8 cellular contexts compared by ENCODE assay signal in the genomic region with DNA sequence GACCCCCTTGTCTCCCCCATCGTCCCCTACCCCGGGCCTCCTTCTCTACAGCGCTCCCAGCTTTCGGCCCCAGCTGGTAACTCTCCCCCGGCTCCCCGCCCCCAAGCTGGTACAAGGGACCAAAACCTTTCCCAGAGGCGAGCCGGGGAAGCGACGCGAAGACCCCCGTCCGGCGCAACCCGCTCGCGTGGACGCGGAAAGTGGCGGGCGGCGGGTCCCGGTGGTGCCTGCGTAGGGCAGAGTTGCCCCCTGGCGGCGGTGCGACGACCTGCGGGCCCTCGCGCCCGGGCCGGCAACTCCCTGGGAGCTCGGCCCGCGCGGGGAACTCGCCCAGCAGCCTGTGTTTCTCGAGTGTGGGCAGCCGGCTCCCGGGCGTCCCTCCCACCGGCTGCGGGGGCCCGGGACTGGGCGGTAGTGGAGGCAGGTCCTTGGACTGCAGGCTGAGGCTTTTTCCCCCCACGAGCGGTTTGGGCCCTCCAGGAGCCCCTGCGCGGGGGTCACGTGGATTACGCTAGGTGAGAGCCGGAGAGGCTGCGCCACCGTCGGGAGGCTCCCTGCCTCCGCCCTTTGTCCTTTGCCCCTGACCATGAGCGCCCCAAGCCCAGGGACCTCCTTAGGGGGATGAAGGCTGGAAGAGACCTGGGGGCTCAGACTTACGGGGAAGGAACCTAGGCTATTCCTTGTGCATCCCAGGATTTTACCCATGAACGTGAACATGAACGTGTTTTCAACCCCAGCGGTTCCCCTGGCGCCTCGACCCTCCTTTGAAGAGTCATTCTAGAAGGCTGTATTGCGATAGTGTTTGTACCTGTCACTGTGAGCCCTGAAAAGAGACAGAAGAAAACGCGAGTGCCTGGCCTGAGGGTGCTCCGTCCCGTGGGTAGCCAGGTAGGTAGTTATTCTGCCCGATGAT. TPM values are rescaled to one million over a fixed set of nuclear protein-coding genes. Genes with fewer than 3 reads are reported as not detected.
DNase-seq lines count a peak whose midpoint lies in the region; ATAC-seq and TF ChIP-seq lines count a peak whose summit lies in the region.

No MANE protein-coding gene starts in this region.

- TF ChIP-seq CTCF in fibroblast of lung (conservative IDR thresholded peaks at IDR 0.05 in 1 of 2, IDR thresholded peaks at IDR 0.05 in 1 of 2; ENCODE audit: low read depth in 1 of 2, low read length in 2 of 2) (peak; percentile 57 to 72), omental fat pad (IDR thresholded peaks at IDR 0.05) (peak in 2 of 3 donors; percentile 15 to 63), vagina (IDR thresholded peaks at IDR 0.05) (peak; percentile 52 to 58 (median 54))

- no peaks in the 10 kb centered on the region for H3K36me3 ChIP-seq in fibroblast of lung (ENCODE audit: control insufficient read depth, insufficient read depth, low read length)
- no peaks in the 10 kb centered on the region for H3K36me3 ChIP-seq in vagina

- TF ChIP-seq POLR2A in vagina (IDR thresholded peaks at IDR 0.05), result no peak

- H3K79me2 ChIP-seq in fibroblast of lung (ENCODE audit: control insufficient read depth, insufficient read depth, low read length), result peaks cover 9% of the 10 kb centered on the region

- H3K4me3 ChIP-seq in fibroblast of lung (replicated peaks in 1 of 4; ENCODE audit: control extremely low read depth in 1 of 4, insufficient read depth in 1 of 4, low read depth in 3 of 4, low read length in 4 of 4) (peak overlapping the region; percentile 34 to 64 (median 46)), vagina (peak overlapping the region in 1 of 2 donors; percentile 2)

- H3K4me2 ChIP-seq in fibroblast of lung (ENCODE audit: extremely low read depth, insufficient read depth, low read length), result peak overlapping the region; percentile 84

- no peak overlapping the region for H3K9ac ChIP-seq in fibroblast of lung (ENCODE audit: insufficient read depth, low read length)

- no peak overlapping the region for H2AFZ ChIP-seq in fibroblast of lung (ENCODE audit: low read length)

- intact Hi-C loops in vagina (cut with DNase I), result loop anchor here (5.0 kb wide), 1 partner anchor 244 kb away; no protein-coding TSS in a partner anchor

- H3K9me3 ChIP-seq in fibroblast of lung (ENCODE audit: control insufficient read depth, insufficient read depth, low read depth, low read length) (no peaks in the 10 kb centered on the region), vagina (no peaks in the 10 kb centered on the region)

- peaks cover 16% of the 10 kb centered on the region for H3K27me3 ChIP-seq in fibroblast of lung (ENCODE audit: control insufficient read depth, insufficient read depth, low read length)
- H3K27me3 ChIP-seq in vagina, result peaks cover 13% of the 10 kb centered on the region

- ATAC-seq in omental fat pad (ENCODE audit: low FRiP score), result peak; percentile 44

- no peaks in the 10 kb centered on the region for H4K20me1 ChIP-seq in fibroblast of lung (ENCODE audit: control insufficient read depth, extremely low read depth, insufficient read depth, low read length)

- DNase-seq in NCI-H1417 (lab: John Stamatoyannopoulos, UW) (peak; percentile 31 to 59 (median 35)), NCI-H1417 treated with DMSO at 0.1 percent for 48 hours (lab: John Stamatoyannopoulos, UW) (no peak), NCI-H69 (lab: John Stamatoyannopoulos, UW) (peak; percentile 58), fibroblast of lung (ENCODE audit: low read depth in 2 of 2) (peak; percentile 56 to 62), omental fat pad (ENCODE audit: low spot score) (no peak), vagina (ENCODE audit: extremely low spot score in 2 of 2) (no peak), dedifferentiated amniotic fluid mesenchymal stem cell (ENCODE audit: extremely low spot score) (no peak)
- peak; percentile 78 for DNase-seq in activated T-cell treated with anti-CD3 and anti-CD28 coated beads, Interleukin-2, amount 50 U/mL, for 1 hour

- H3K27ac ChIP-seq in fibroblast of lung (ENCODE audit: insufficient read depth, low read length) (no peak overlapping the region), vagina (no peak overlapping the region)

- peaks cover 5% of the 10 kb centered on the region for H3K4me1 ChIP-seq in fibroblast of lung (ENCODE audit: control insufficient read depth, extremely low read depth, insufficient read depth, low read length)
- peaks cover 19% of the 10 kb centered on the region for H3K4me1 ChIP-seq in vagina

RNA-seq across cellular contexts. Expression of a gene that starts 2.9 kb away (rescaled TPM):
- total RNA-seq in fibroblast of lung (0.77 and 1.5 TPM in 2 replicates), omental fat pad (under 1 TPM in 1 of 4 donors, not detected in 3; 0.63 TPM), vagina (not detected)
- 7.4 and 8.7 TPM in 2 replicates for polyA plus RNA-seq in fibroblast of lung
- polyA plus RNA-seq in fibroblast of lung (2012), result 14.8 and 15.7 TPM in 2 replicates
- 2.6 and 3.5 TPM in 2 replicates for polyA minus RNA-seq in fibroblast of lung (ENCODE audit: low replicate concordance)

RNA-seq across cellular contexts. Expression of a gene that starts 46.8 kb away (rescaled TPM):
- total RNA-seq in fibroblast of lung (207 and 256 TPM in 2 replicates), omental fat pad (100 to 1,000 TPM; 407 to 480 (median 449) TPM), vagina (537 TPM)
- 631 and 647 TPM in 2 replicates for polyA plus RNA-seq in fibroblast of lung
- polyA plus RNA-seq in fibroblast of lung (2012), result 781 and 796 TPM in 2 replicates
- polyA minus RNA-seq in fibroblast of lung (ENCODE audit: low replicate concordance), result 73.6 and 84.5 TPM in 2 replicates

Comparison
In these comparisons a context has a peak if more than half of its experiments do, and no peak if none do; other contexts are left out.
1. DNase-seq: peak in NCI-H1417 (3 of 3), NCI-H69 (single experiment), activated T-cell treated with anti-CD3 and anti-CD28 coated beads, Interleukin-2, amount 50 U/mL, for 1 hour (single experiment) and fibroblast of lung (2 of 2); none in NCI-H1417 treated with DMSO at 0.1 percent for 48 hours (single experiment), omental fat pad (single experiment), vagina (0 of 2) and dedifferentiated amniotic fluid mesenchymal stem cell (single experiment).
2. Peak in every context shown above with its lines, with median percentiles within 50 percentile points of each other: CTCF ChIP-seq.